8 cellular contexts compared by ENCODE assay signal in genomic region chr18:63235920-63236319, GRCh38.
DNase-seq lines count a peak whose midpoint lies in the region; ATAC-seq and TF ChIP-seq lines count a peak whose summit lies in the region.
"Not testable (repeated sequence)": the region's sequence is repeated elsewhere in the genome, so short reads cannot be mapped to it uniquely, and the experiment has no call there.

No MANE protein-coding gene starts in this region.

- peak overlapping the region; percentile 70 to 87 (median 79) for H3K27ac Mint-ChIP-seq in CD4-positive, alpha-beta memory T cell
- peak overlapping the region; percentile 92 for H3K27ac Mint-ChIP-seq in activated CD4-positive, alpha-beta T cell treated with anti-CD3 and anti-CD28 coated beads, Interleukin-2, amount 10 ng/mL, durations not matched to agents 24 days and 14 days
- peak overlapping the region; percentile 90 for H3K27ac Mint-ChIP-seq in activated naive CD4-positive, alpha-beta T cell treated with anti-CD3 and anti-CD28 coated beads for 36 hours
- peak overlapping the region; percentile 61 for H3K27ac Mint-ChIP-seq in stimulated activated memory B cell treated with anti-CD40 and anti-IgM and Interleukin-4, amounts not matched to agents 10 μg/mL and 1 μg/mL and 100 μg/mL, for 72 hours

- H3K36me3 Mint-ChIP-seq in CD4-positive, alpha-beta memory T cell: peaks cover 38 to 51% of the 10 kb centered on the region in 2 donors
- H3K36me3 Mint-ChIP-seq in activated CD4-positive, alpha-beta T cell treated with anti-CD3 and anti-CD28 coated beads, Interleukin-2, amount 10 ng/mL, durations not matched to agents 24 days and 14 days (ENCODE audit: low read depth): peaks cover 71% of the 10 kb centered on the region
- H3K36me3 Mint-ChIP-seq in activated naive CD4-positive, alpha-beta T cell treated with anti-CD3 and anti-CD28 coated beads for 36 hours (ENCODE audit: low read depth): peaks cover 48% of the 10 kb centered on the region
- H3K36me3 Mint-ChIP-seq in stimulated activated memory B cell treated with anti-CD40 and anti-IgM and Interleukin-4, amounts not matched to agents 10 μg/mL and 1 μg/mL and 100 μg/mL, for 72 hours: peaks cover 65% of the 10 kb centered on the region

- not testable (repeated sequence) for H3K9me3 Mint-ChIP-seq in CD4-positive, alpha-beta memory T cell; activated CD4-positive, alpha-beta T cell treated with anti-CD3 and anti-CD28 coated beads, Interleukin-2, amount 10 ng/mL, durations not matched to agents 24 days and 14 days; stimulated activated memory B cell treated with anti-CD40 and anti-IgM and Interleukin-4, amounts not matched to agents 10 μg/mL and 1 μg/mL and 100 μg/mL, for 72 hours
- H3K9me3 Mint-ChIP-seq in activated naive CD4-positive, alpha-beta T cell treated with anti-CD3 and anti-CD28 coated beads for 36 hours: peaks cover 30% of the 10 kb centered on the region

- POLR2A ChIA-PET in CD4-positive, alpha-beta memory T cell (lab: Charles Lee; ENCODE audit: partially characterized antibody): interaction anchor here (3.4 kb wide), 1 partner anchor 74 kb away, joined by 21 read pairs; no protein-coding TSS in a partner anchor

- TF ChIP-seq CTCF in breast epithelium (IDR thresholded peaks at IDR 0.05); neutrophil (IDR thresholded peaks at IDR 0.05); tibial artery (IDR thresholded peaks at IDR 0.05): not testable (repeated sequence)

- peak overlapping the region in 4 of 8 donors; percentile 21 to 69 (median 45) for H3K4me3 Mint-ChIP-seq in CD4-positive, alpha-beta memory T cell
- peak overlapping the region; percentile 60 for H3K4me3 Mint-ChIP-seq in activated CD4-positive, alpha-beta T cell treated with anti-CD3 and anti-CD28 coated beads, Interleukin-2, amount 10 ng/mL, durations not matched to agents 24 days and 14 days
- H3K4me3 Mint-ChIP-seq in activated naive CD4-positive, alpha-beta T cell treated with anti-CD3 and anti-CD28 coated beads for 36 hours: peak overlapping the region; percentile 7
- H3K4me3 Mint-ChIP-seq in stimulated activated memory B cell treated with anti-CD40 and anti-IgM and Interleukin-4, amounts not matched to agents 10 μg/mL and 1 μg/mL and 100 μg/mL, for 72 hours: not testable (repeated sequence)

- H3K36me3 ChIP-seq in CD4-positive, alpha-beta memory T cell (ENCODE audit: insufficient read depth, low read length); breast epithelium; neutrophil; tibial artery: not testable (repeated sequence)

- H3K27me3 ChIP-seq in CD4-positive, alpha-beta memory T cell (ENCODE audit: insufficient read depth, low read length); breast epithelium; layer of hippocampus (ENCODE audit: control insufficient read depth, insufficient read depth, low read length); neutrophil; tibial artery: not testable (repeated sequence)

- intact Hi-C loops in CD4-positive, alpha-beta memory T cell (cut with micrococcal nuclease); breast epithelium (cut with DNase I; ENCODE audit: low total_unique reads); tibial artery (cut with DNase I; ENCODE audit: low total_unique reads): not testable (repeated sequence)
- intact Hi-C loops in activated CD4-positive, alpha-beta T cell treated with anti-CD3 and anti-CD28 coated beads, Interleukin-2, amount 10 ng/mL, durations not matched to agents 24 days and 14 days (cut with micrococcal nuclease): loop anchor here (1.0 to 2.0 kb wide), 5 partner anchors 17 to 75 kb away; no protein-coding TSS in a partner anchor
- intact Hi-C loops in activated naive CD4-positive, alpha-beta T cell treated with anti-CD3 and anti-CD28 coated beads for 36 hours (cut with micrococcal nuclease): loop anchor here (5.0 kb wide), 1 partner anchor 131 kb away; the partner anchor contains the start of gene KDSR

- peaks cover 49 to 74% (median 62%) of the 10 kb centered on the region in 4 donors for H3K4me1 Mint-ChIP-seq in CD4-positive, alpha-beta memory T cell
- peaks cover 67% of the 10 kb centered on the region for H3K4me1 Mint-ChIP-seq in activated CD4-positive, alpha-beta T cell treated with anti-CD3 and anti-CD28 coated beads, Interleukin-2, amount 10 ng/mL, durations not matched to agents 24 days and 14 days
- peaks cover 73% of the 10 kb centered on the region for H3K4me1 Mint-ChIP-seq in activated naive CD4-positive, alpha-beta T cell treated with anti-CD3 and anti-CD28 coated beads for 36 hours (ENCODE audit: low read depth)
- H3K4me1 Mint-ChIP-seq in stimulated activated memory B cell treated with anti-CD40 and anti-IgM and Interleukin-4, amounts not matched to agents 10 μg/mL and 1 μg/mL and 100 μg/mL, for 72 hours: peaks cover 60% of the 10 kb centered on the region

- CTCF ChIA-PET in CD4-positive, alpha-beta memory T cell (lab: Charles Lee; ENCODE audit: partially characterized antibody): interaction anchor here (0.7 to 0.9 kb wide), 2 partner anchors 9 to 82 kb away, joined by 3 read pairs; no protein-coding TSS in a partner anchor
- CTCF ChIA-PET in activated naive CD4-positive, alpha-beta T cell treated with anti-CD3 and anti-CD28 coated beads for 36 hours (lab: Charles Lee): interaction anchor here (2.0 kb wide), 1 partner anchor 10 kb away, joined by 4 read pairs; no protein-coding TSS in a partner anchor

- H3K27ac ChIP-seq in CD4-positive, alpha-beta memory T cell (ENCODE audit: low read depth, low read length): not testable (repeated sequence)
- H3K27ac ChIP-seq in breast epithelium (peak overlapping the region; percentile 93 to 94), layer of hippocampus (ENCODE audit: low read depth, low read length) (peak overlapping the region; percentile 42), neutrophil (peak overlapping the region; percentile 88), tibial artery (peak overlapping the region; percentile 80 to 82)

- H3K9me3 ChIP-seq in CD4-positive, alpha-beta memory T cell (ENCODE audit: control insufficient read depth in 1 of 2, low read length in 2 of 2); breast epithelium; neutrophil; tibial artery: not testable (repeated sequence)

- TF ChIP-seq POLR2A in breast epithelium (IDR thresholded peaks at IDR 0.05): not testable (repeated sequence)

- H3K4me3 ChIP-seq in CD4-positive, alpha-beta memory T cell (ENCODE audit: low read length in 2 of 2); breast epithelium; tibial artery: not testable (repeated sequence)
- H3K4me3 ChIP-seq in neutrophil (ENCODE audit: low read depth in 1 of 2, low read length in 1 of 2): peak overlapping the region in 1 of 2 experiments; percentile 51

- H3K4me1 ChIP-seq in CD4-positive, alpha-beta memory T cell (ENCODE audit: insufficient read depth, low read length): peaks cover 40% of the 10 kb centered on the region
- H3K4me1 ChIP-seq in breast epithelium (peaks cover 9 to 13% of the 10 kb centered on the region in 2 donors), neutrophil (ENCODE audit: control insufficient read depth in 1 of 2, insufficient read depth in 1 of 2, low read depth in 1 of 2, low read length in 1 of 2) (peaks cover 31 to 39% of the 10 kb centered on the region in 2 experiments), tibial artery (peaks cover 0 to 45% (median 31%) of the 10 kb centered on the region in 4 donors)

- H3K27me3 Mint-ChIP-seq in CD4-positive, alpha-beta memory T cell; activated CD4-positive, alpha-beta T cell treated with anti-CD3 and anti-CD28 coated beads, Interleukin-2, amount 10 ng/mL, durations not matched to agents 24 days and 14 days; activated naive CD4-positive, alpha-beta T cell treated with anti-CD3 and anti-CD28 coated beads for 36 hours (ENCODE audit: low read depth); stimulated activated memory B cell treated with anti-CD40 and anti-IgM and Interleukin-4, amounts not matched to agents 10 μg/mL and 1 μg/mL and 100 μg/mL, for 72 hours: not testable (repeated sequence)

- DNase-seq in CD4-positive, alpha-beta memory T cell; activated CD4-positive, alpha-beta T cell treated with anti-CD3 and anti-CD28 coated beads, Interleukin-2, amount 10 ng/mL, durations not matched to agents 24 days and 14 days; breast epithelium (ENCODE audit: low spot score in 2 of 2); tibial artery: not testable (repeated sequence)
- DNase-seq in activated naive CD4-positive, alpha-beta T cell treated with anti-CD3 and anti-CD28 coated beads for 36 hours: peak; percentile 60

- ATAC-seq in stimulated activated memory B cell treated with anti-CD40 and anti-IgM and Interleukin-4, amounts not matched to agents 10 μg/mL and 1 μg/mL and 100 μg/mL, for 72 hours: not testable (repeated sequence)
